8 cellular contexts compared by ENCODE assay signal in the genomic region with DNA sequence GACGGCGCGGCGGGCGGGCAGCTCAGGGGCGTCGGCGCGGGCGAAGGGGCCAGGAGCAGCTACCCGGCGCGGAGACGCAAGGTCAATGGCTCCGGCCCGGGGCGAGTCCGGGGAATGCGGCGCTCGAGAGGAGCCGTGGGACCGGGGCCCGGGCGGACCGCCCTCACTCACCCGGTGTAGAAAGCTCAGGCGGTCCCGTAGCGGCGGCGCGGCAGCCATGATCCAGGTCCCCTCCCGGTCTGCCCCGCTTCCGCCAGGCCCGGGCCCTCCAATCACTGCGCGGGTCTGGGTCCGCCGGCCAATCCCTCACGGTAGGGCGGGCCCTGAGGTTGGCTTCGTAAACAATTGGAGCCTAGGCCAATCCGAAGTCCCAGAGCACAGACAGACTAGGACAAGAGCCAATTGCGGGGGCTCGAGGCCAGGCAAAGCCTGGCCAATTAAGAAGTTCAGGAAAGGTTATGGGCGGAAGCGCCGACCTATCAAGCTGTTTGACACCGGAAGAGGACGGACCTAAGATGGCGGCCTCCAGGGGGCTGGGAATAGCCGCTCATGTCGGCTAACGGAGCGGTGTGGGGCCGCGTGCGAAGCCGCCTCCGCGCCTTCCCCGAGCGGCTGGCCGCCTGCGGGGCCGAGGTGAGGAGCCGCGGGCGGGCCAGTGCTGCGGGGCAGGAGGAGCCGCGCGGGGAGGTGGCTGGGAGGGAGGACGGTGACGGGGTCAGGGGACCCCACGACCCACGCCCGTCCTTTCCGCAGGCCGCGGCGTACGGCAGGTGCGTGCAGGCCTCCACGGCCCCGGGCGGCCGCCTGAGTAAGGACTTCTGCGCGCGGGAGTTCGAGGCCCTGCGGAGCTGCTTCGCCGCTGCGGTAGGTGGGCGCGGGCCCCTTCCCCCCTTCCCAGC. TPM values are rescaled to one million over a fixed set of nuclear protein-coding genes. Genes with fewer than 3 reads are reported as not detected.
DNase-seq lines count a peak whose midpoint lies in the region; ATAC-seq and TF ChIP-seq lines count a peak whose summit lies in the region.

Gene NDUFAF8 (plus strand): TSS at position 504 of the 899 bp plus-strand sequence. CDS start 46 bp downstream, at position 550.
A gene with protein sequence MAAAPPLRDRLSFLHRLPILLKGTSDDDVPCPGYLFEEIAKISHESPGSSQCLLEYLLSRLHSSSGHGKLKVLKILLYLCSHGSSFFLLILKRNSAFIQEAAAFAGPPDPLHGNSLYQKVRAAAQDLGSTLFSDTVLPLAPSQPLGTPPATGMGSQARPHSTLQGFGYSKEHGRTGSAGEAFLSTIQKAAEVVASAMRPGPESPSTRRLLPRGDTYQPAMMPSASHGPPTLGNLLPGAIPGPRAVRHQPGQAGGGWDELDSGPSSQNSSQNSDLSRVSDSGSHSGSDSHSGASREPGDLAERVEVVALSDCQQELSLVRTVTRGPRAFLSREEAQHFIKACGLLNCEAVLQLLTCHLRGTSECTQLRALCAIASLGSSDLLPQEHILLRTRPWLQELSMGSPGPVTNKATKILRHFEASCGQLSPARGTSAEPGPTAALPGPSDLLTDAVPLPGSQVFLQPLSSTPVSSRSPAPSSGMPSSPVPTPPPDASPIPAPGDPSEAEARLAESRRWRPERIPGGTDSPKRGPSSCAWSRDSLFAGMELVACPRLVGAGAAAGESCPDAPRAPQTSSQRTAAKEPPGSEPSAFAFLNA (minus strand): TSS at position 241 of the 899 bp plus-strand sequence. CDS start 22 bp downstream, at position 219.

- TF ChIP-seq CTCF in AG10803 (conservative IDR thresholded peaks at IDR 0.05; ENCODE audit: low read length) = no peak

- peak; percentile 100 for DNase-seq in AG10803 (ENCODE audit: low read depth)
- DNase-seq in NCI-H460 (ENCODE audit: extremely low read depth, low read depth) = peak; percentile 100
- peak; percentile 95 for DNase-seq in activated CD4-positive, CD25-positive, alpha-beta regulatory T cell treated with anti-CD3 and anti-CD28 coated beads, Interleukin-2, amount 50 U/mL, for 72 hours
- peak; percentile 97 for DNase-seq in cerebellar nuclear complex (lab: John Stamatoyannopoulos, UW)
- DNase-seq in islet precursor cell = peak; percentile 100
- peak; percentile 93 to 94 (median 94) for DNase-seq in stimulated activated CD4-positive, alpha-beta T cell treated with anti-CD3 and anti-CD28 coated beads, Interleukin-12 subunit alpha, Interleukin-12 subunit beta, amount 100 ng/mL, for 48 hours (ENCODE audit: low read depth in 2 of 3, low spot score in 1 of 3)

- H3K4me3 ChIP-seq in AG10803 (ENCODE audit: low read length) = peak within 1 kb of the TSS; percentile 86

- ATAC-seq in GM19043 (IDR thresholded peaks at IDR 0.05; ENCODE audit: low read depth, unreplicated experiment) (peak; percentile 87), HG03378 (IDR thresholded peaks at IDR 0.05; ENCODE audit: unreplicated experiment) (peak; percentile 86)

RNA-seq across cellular contexts. Expression of gene NDUFAF8, which starts in this region (rescaled TPM):
- total RNA-seq in NCI-H460 (2014; rRNA removed; shearing (Covaris generic)) = 78.3 and 88.5 TPM in 2 replicates
- polyA plus RNA-seq in NCI-H460 (2014; cell fraction: nucleus; rRNA removed) = 58.9 and 222 TPM in 2 replicates

RNA-seq across cellular contexts. Expression of the second gene that starts in this region (rescaled TPM):
- 18.3 and 19.6 TPM in 2 replicates for total RNA-seq in NCI-H460 (2014; rRNA removed; shearing (Covaris generic))
- polyA plus RNA-seq in NCI-H460 (2014; cell fraction: nucleus; rRNA removed) = 146 and 154 TPM in 2 replicates

Comparison
In these comparisons a context has a peak if more than half of its experiments do, and no peak if none do; other contexts are left out.
1. Peak in every context shown above with its lines: DNase-seq, ATAC-seq and H3K4me3 ChIP-seq.